34 cellular contexts compared by ENCODE assay signal in the genomic region with DNA sequence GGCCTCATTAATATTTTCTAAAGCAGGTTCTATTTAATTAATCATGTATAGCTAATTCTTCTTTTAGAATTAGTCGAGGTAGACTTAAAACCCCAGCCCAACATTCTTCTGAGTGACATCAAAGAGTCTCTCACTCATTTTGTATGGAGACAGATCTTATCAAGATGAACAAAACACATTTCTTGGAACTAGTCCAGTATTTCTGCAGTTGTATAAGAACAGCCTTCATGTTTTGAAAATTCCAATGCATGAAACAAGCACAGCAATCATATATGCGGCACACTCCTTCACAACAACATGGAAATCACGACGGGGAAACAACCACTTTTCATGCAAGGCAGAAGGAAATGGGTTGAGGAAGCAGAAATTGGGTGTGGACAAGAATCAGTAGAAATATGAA.
"Had no signal": no experiment of that assay in that cellular context is flagged by ENCODE, and none has a peak within 500 bp of the region (broad histone marks: within the 10 kb centered on the region; RNA-seq: fewer than 3 reads in every experiment).

No MANE protein-coding gene starts in this region.

- H3K27me3 ChIP-seq: adrenal gland, body of pancreas, brain microvascular endothelial cell, breast epithelium had no signal

- H3K9me3 ChIP-seq: adrenal gland, body of pancreas had no signal

- H3K4me1 ChIP-seq: adrenal gland, body of pancreas, breast epithelium had no signal

- H3K27ac ChIP-seq: adrenal gland, body of pancreas, brain microvascular endothelial cell, breast epithelium, VCaP had no signal

- DNase-seq: activated B cell treated with CpG ODN at 0.5 μM for 24 hours; activated CD4-positive, alpha-beta memory T cell treated with anti-CD3 and anti-CD28 coated beads for 36 hours; activated CD4-positive, alpha-beta T cell treated with anti-CD3 and anti-CD28 coated beads for 4 hours; activated CD4-positive, alpha-beta T cell treated with anti-CD3 and anti-CD28 coated beads, Interleukin-2, amount 10 ng/mL, durations not matched to agents 24 days and 14 days; activated CD4-positive, alpha-beta T cell treated with anti-CD3 and anti-CD28 coated beads, Interleukin-2, amount 50 U/mL, for 1 hour; activated CD4-positive, alpha-beta T cell treated with anti-CD3 and anti-CD28 coated beads, Interleukin-2, amount 50 U/mL, for 4 hours; activated CD4-positive, CD25-positive, alpha-beta regulatory T cell treated with anti-CD3 and anti-CD28 coated beads, Interleukin-2, amount 50 U/mL, for 72 hours; activated CD8-positive, alpha-beta memory T cell treated with anti-CD3 and anti-CD28 coated beads, Interleukin-2, amount 50 U/mL, for 4 hours; activated CD8-positive, alpha-beta T cell treated with anti-CD3 and anti-CD28 coated beads for 36 hours; activated effector memory CD4-positive, alpha-beta T cell treated with anti-CD3 and anti-CD28 coated beads, Interleukin-2, amount 50 U/mL, for 16 hours; activated gamma-delta T cell treated with Interleukin-2 at 50 U/mL for 16 hours; activated naive CD4-positive, alpha-beta T cell; activated naive CD4-positive, alpha-beta T cell treated with anti-CD3 and anti-CD28 coated beads for 36 hours; activated naive CD4-positive, alpha-beta T cell treated with anti-CD3 and anti-CD28 coated beads, Interleukin-2, amount 50 U/mL, for 16 hours; activated naive CD8-positive, alpha-beta T cell treated with anti-CD3 and anti-CD28 coated beads for 36 hours; activated T-cell treated with anti-CD3 and anti-CD28 coated beads for 4 hours; activated T-cell treated with anti-CD3 and anti-CD28 coated beads, Interleukin-2, amount 50 U/mL, for 1 hour; activated T-cell treated with anti-CD3 and anti-CD28 coated beads, Interleukin-2, amount 50 U/mL, for 4 hours; activated T-cell treated with anti-CD3 and anti-CD28 coated beads, Interleukin-2, amount 50 U/mL, for 72 hours; adrenal gland; amygdala; aorta; body of pancreas; brain microvascular endothelial cell; central memory CD4-positive, alpha-beta T cell; T-helper 1 cell; T-helper 2 cell; T-helper 9 cell had no signal

- ATAC-seq: activated CD8-positive, alpha-beta T cell treated with anti-CD3 and anti-CD28 coated beads for 36 hours; activated naive CD4-positive, alpha-beta T cell treated with anti-CD3 and anti-CD28 coated beads, Interleukin-2, amount 50 U/mL, for 72 hours; activated T-cell treated with anti-CD3 and anti-CD28 coated beads, Interleukin-2, amount 50 U/mL, for 4 hours; activated T-cell treated with anti-CD3 and anti-CD28 coated beads, Interleukin-2, amount 50 U/mL, for 72 hours; activated T-helper 17 cell treated with anti-CD3 and anti-CD28 coated beads, Interleukin-2, amount 50 U/mL, for 72 hours; body of pancreas had no signal

- H3K36me3 ChIP-seq: adrenal gland, brain microvascular endothelial cell, breast epithelium had no signal

- H3K4me3 ChIP-seq: adrenal gland, body of pancreas, breast epithelium had no signal

- FAIRE-seq: astrocyte, TTC549 had no signal
